7 cellular contexts compared by ENCODE assay signal in the genomic region with DNA sequence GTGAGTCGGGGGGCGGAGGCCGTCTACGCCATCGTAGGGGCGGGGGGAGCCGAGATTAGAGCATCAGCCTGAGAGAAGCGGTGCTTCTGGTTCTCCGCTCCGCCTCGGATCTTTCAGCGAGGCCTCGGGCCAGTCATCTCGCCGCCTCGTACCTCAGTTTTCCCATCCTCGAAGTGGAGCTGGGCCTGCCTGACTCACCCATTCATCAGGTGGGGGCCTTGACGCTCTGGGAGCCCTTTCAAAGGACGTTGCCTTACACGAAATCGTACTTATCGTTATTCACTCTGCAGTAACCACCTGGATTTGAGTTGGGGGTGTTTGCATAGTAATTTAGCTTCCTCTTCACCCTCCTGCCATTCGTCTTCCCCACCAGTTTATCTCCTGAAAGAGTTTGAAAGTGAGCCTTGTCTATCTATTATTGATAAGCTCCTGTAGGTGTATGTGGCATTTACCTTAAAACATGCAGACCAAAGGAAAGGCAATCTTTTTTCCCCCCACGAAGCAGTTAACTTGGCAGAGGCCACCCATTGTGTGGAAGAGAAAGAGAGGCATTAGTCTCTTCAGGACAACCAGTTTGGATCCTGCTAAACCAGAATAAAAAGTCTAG. TPM values are rescaled to one million over a fixed set of nuclear protein-coding genes. Genes with fewer than 3 reads are reported as not detected.
A peak's percentile ranks its signal among the peaks of the same experiment; 100 is the strongest.
DNase-seq lines count a peak whose midpoint lies in the region; ATAC-seq, FAIRE-seq and TF ChIP-seq lines count a peak whose summit lies in the region.

No MANE protein-coding gene starts in this region.

- H3K27ac ChIP-seq in OCI-LY1 (ENCODE audit: low read depth, low read length, poor library complexity, severe bottlenecking), result peak overlapping the region; percentile 84
- H3K27ac ChIP-seq in ectodermal cell (ENCODE audit: insufficient read depth, low read depth, low read length, poor library complexity, severe bottlenecking), result peak overlapping the region; percentile 93
- peak overlapping the region; percentile 95 for H3K27ac ChIP-seq in neural cell (ENCODE audit: low read length)

- no peak overlapping the region for H2AFZ ChIP-seq in OCI-LY1 (ENCODE audit: low read length)
- peak overlapping the region; percentile 76 for H2AFZ ChIP-seq in neural cell (ENCODE audit: low read depth, low read length)

- H4K20me1 ChIP-seq in OCI-LY1 (ENCODE audit: insufficient read depth, low read length) (peaks cover 5% of the 10 kb centered on the region; the same call in 1 of the 2 replicates), neural cell (ENCODE audit: insufficient read depth) (no peaks in the 10 kb centered on the region)

- H3F3A ChIP-seq in OCI-LY1 (ENCODE audit: insufficient read depth, low read length), result no peaks in the 10 kb centered on the region
- no peaks in the 10 kb centered on the region for H3F3A ChIP-seq in neural cell (ENCODE audit: insufficient read depth, low read length, poor library complexity, severe bottlenecking)

- H3K9me2 ChIP-seq in OCI-LY1 (ENCODE audit: low read depth, low read length) (no peaks in the 10 kb centered on the region), neural cell (ENCODE audit: insufficient read depth, low read length) (no peaks in the 10 kb centered on the region)

- H3K4me3 ChIP-seq in OCI-LY1 (ENCODE audit: low read depth, low read length, poor library complexity, severe bottlenecking) (peak overlapping the region; percentile 72), ectodermal cell (ENCODE audit: insufficient read depth, low read depth, low read length) (peak overlapping the region; percentile 92), neural cell (ENCODE audit: low read length) (peak overlapping the region; percentile 85)

- peak; percentile 5 for ATAC-seq in GM21526 (IDR thresholded peaks at IDR 0.05; ENCODE audit: low FRiP score, unreplicated experiment)

- H3K36me3 ChIP-seq in OCI-LY1 (ENCODE audit: insufficient read depth, low read length) (peaks cover 23% of the 10 kb centered on the region; the same call in 1 of the 2 replicates), ectodermal cell (ENCODE audit: control insufficient read depth, insufficient read depth, low read length) (no peaks in the 10 kb centered on the region), neural cell (ENCODE audit: insufficient read depth, low read length) (no peaks in the 10 kb centered on the region)

- 0 to 1% methylated on average over 22 to 23 of the region's 24 CpGs for WGBS in ectodermal cell, 2 experiments

- H3K27me3 ChIP-seq in OCI-LY1 (ENCODE audit: insufficient read depth, low read length) (no peaks in the 10 kb centered on the region), ectodermal cell (ENCODE audit: control insufficient read depth, insufficient read depth, low read length, poor library complexity, severe bottlenecking) (no peaks in the 10 kb centered on the region), neural cell (ENCODE audit: insufficient read depth, low read depth, low read length) (no peaks in the 10 kb centered on the region)

- H3K4me2 ChIP-seq in OCI-LY1 (ENCODE audit: low read length) (peak overlapping the region; percentile 94), neural cell (ENCODE audit: low read length) (peak overlapping the region; percentile 97)

- peak overlapping the region; percentile 77 for H3K9ac ChIP-seq in OCI-LY1 (ENCODE audit: low read length)
- peak overlapping the region; percentile 93 for H3K9ac ChIP-seq in neural cell (ENCODE audit: low read length)

- no peak for TF ChIP-seq POLR2A in GM12891 (IDR thresholded peaks at IDR 0.05; ENCODE audit: low read depth, low read length)

- no peak for TF ChIP-seq RAD21 in neural cell (conservative IDR thresholded peaks at IDR 0.05)

- H3K4me1 ChIP-seq in OCI-LY1 (ENCODE audit: insufficient read depth, low read length, severe bottlenecking) (peaks cover 29% of the 10 kb centered on the region), ectodermal cell (ENCODE audit: control insufficient read depth, insufficient read depth, low read length) (peaks cover 4% of the 10 kb centered on the region)

- H3K79me2 ChIP-seq in OCI-LY1 (ENCODE audit: insufficient read depth, low read length) (peaks cover 53% of the 10 kb centered on the region), neural cell (replicated peaks; ENCODE audit: insufficient read depth, low read length) (peaks cover 49% of the 10 kb centered on the region)

- DNase-seq in GM12891 (ENCODE audit: insufficient read length, low spot score) (no peak), HK-2 (ENCODE audit: unreplicated experiment) (no peak)
- DNase-seq in effector CD4-positive, alpha-beta T cell, result no peak

- FAIRE-seq in GM12891 (lab: Jason Lieb, UNC), result no peak

- no peak for TF ChIP-seq EP300 in neural cell (conservative IDR thresholded peaks at IDR 0.05; ENCODE audit: poor library complexity, severe bottlenecking)

- TF ChIP-seq CTCF in OCI-LY1 (IDR thresholded peaks at IDR 0.05; ENCODE audit: low read length) (no peak), neural cell (IDR thresholded peaks at IDR 0.05; ENCODE audit: poor library complexity, severe bottlenecking) (no peak)

- no peaks in the 10 kb centered on the region for H3K9me3 ChIP-seq in OCI-LY1 (ENCODE audit: low read length)
- no peaks in the 10 kb centered on the region for H3K9me3 ChIP-seq in ectodermal cell (ENCODE audit: control insufficient read depth, low read length)
- H3K9me3 ChIP-seq in neural cell (ENCODE audit: low read length), result no peaks in the 10 kb centered on the region

TF ChIP-seq in neural cell, 6 proteins besides CTCF, POLR2A, EP300 and RAD21 (continues in another document):
- TF ChIP-seq POLR2AphosphoS5 (IDR thresholded peaks at IDR 0.05), result no peak
- TF ChIP-seq MXI1 (conservative IDR thresholded peaks at IDR 0.05; ENCODE audit: poor library complexity, severe bottlenecking), result no peak

TF ChIP-seq in GM12891, 5 proteins besides CTCF, POLR2A, EP300 and RAD21:
- TF ChIP-seq SPI1 (IDR thresholded peaks at IDR 0.05; ENCODE audit: low read depth, low read length), result no peak
- no peak for TF ChIP-seq POU2F2 (IDR thresholded peaks at IDR 0.05; ENCODE audit: low read depth, low read length)
- TF ChIP-seq POLR2AphosphoS5 (IDR thresholded peaks at IDR 0.05; ENCODE audit: low read depth, low read length), result no peak
- no peak for TF ChIP-seq PAX5 (IDR thresholded peaks at IDR 0.05; ENCODE audit: insufficient read depth, low read length, severe bottlenecking)
- TF ChIP-seq TAF1 (IDR thresholded peaks at IDR 0.05; ENCODE audit: low read depth, low read length), result no peak

RNA-seq across cellular contexts. Expression of a gene that starts 0.7 kb away (rescaled TPM):
- 373 TPM for polyA plus RNA-seq in ectodermal cell (2013, experiment 1 of 4)
- 425 TPM for polyA plus RNA-seq in ectodermal cell (2013, experiment 2 of 4)
- 275 TPM for polyA plus RNA-seq in ectodermal cell (2013, experiment 3 of 4)
- polyA plus RNA-seq in ectodermal cell (2013, experiment 4 of 4), result 312 TPM
- 45.8 and 50.9 TPM in 2 replicates for polyA plus RNA-seq in neural cell
- polyA minus RNA-seq in neural cell, result 75.5 and 93.8 TPM in 2 replicates
- polyA plus RNA-seq in GM12891 (2012; ENCODE audit: low read depth, missing spikeins), result 166 TPM

RNA-seq across cellular contexts. Expression of a gene that starts 14.5 kb away (rescaled TPM):
- polyA plus RNA-seq in ectodermal cell (2013, experiment 1 of 4), result not detected
- polyA plus RNA-seq in ectodermal cell (2013, experiment 2 of 4), result 1.2 TPM
- 0.43 TPM for polyA plus RNA-seq in ectodermal cell (2013, experiment 3 of 4)
- not detected for polyA plus RNA-seq in ectodermal cell (2013, experiment 4 of 4)
- polyA plus RNA-seq in neural cell, result 0.31 TPM in 1 of 2 replicates, not detected in the other
- polyA minus RNA-seq in neural cell, result not detected in 2 replicates
- polyA plus RNA-seq in GM12891 (2012; ENCODE audit: low read depth, missing spikeins), result not detected

RNA-seq across cellular contexts. Expression of a gene that starts 49.3 kb away (rescaled TPM):
- polyA plus RNA-seq in ectodermal cell (2013, experiment 1 of 4), result not detected
- polyA plus RNA-seq in ectodermal cell (2013, experiment 2 of 4), result not detected
- 0.27 TPM for polyA plus RNA-seq in ectodermal cell (2013, experiment 3 of 4)
- polyA plus RNA-seq in ectodermal cell (2013, experiment 4 of 4), result not detected
- not detected in 2 replicates for polyA plus RNA-seq in neural cell
- polyA minus RNA-seq in neural cell, result 0.73 and 1.4 TPM in 2 replicates
- not detected for polyA plus RNA-seq in GM12891 (2012; ENCODE audit: low read depth, missing spikeins)

RNA-seq across cellular contexts. Expression of a gene that starts 56.9 kb away (rescaled TPM):
- polyA plus RNA-seq in ectodermal cell (2013, experiment 1 of 4), result 0.46 TPM
- polyA plus RNA-seq in ectodermal cell (2013, experiment 2 of 4), result 0.27 TPM
- polyA plus RNA-seq in ectodermal cell (2013, experiment 3 of 4), result 0.32 TPM
- polyA plus RNA-seq in ectodermal cell (2013, experiment 4 of 4), result 0.45 TPM
- 0.38 and 1.2 TPM in 2 replicates for polyA plus RNA-seq in neural cell
- polyA minus RNA-seq in neural cell, result 0.73 and 0.81 TPM in 2 replicates
- polyA plus RNA-seq in GM12891 (2012; ENCODE audit: low read depth, missing spikeins), result not detected

RNA-seq across cellular contexts. Expression of a gene that starts 58.7 kb away (rescaled TPM):
- not detected for polyA plus RNA-seq in ectodermal cell (2013, experiment 1 of 4)
- polyA plus RNA-seq in ectodermal cell (2013, experiment 2 of 4), result not detected
- not detected for polyA plus RNA-seq in ectodermal cell (2013, experiment 3 of 4)
- polyA plus RNA-seq in ectodermal cell (2013, experiment 4 of 4), result not detected
- polyA plus RNA-seq in neural cell, result not detected in 2 replicates
- polyA minus RNA-seq in neural cell, result not detected in 2 replicates
- not detected for polyA plus RNA-seq in GM12891 (2012; ENCODE audit: low read depth, missing spikeins)
